16 cellular contexts compared by ENCODE assay signal in the genomic region with DNA sequence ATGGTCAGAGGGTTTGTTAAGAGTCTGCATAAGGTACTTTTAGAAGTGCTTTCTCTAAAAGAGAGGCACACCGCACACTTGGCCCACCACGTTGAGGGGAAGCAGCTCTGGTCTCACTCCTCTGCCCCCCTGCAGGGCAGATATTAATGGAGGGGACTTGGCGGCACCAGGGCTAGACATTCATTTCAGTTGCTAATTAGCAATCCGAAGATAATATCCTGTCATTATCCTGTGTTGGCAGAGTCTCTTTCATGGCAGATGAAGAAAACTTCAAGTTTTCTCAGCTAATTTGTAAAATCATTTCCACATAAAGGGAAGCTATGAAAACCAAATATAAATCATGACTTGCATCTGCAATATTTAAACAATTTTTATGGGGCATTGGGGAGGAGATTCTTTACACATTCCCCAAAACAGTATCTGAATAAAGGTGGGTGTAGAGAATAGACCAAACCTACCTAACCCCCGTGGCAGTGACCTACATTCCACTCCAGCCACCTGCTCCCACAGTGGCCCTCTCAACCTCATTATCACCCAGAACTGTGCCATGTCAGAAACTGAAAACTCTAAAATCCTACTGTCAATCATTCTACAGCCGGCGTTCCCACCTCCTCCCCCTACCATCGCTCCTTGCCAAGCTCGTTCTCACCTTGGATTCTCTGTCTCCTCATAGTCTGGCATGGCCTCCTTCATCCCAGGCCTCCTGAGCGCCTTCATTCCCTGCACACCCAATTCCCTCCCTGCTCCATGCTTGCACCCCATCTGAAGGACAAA. TPM values are rescaled to one million over a fixed set of nuclear protein-coding genes. Genes with fewer than 3 reads are reported as not detected.
A peak's percentile ranks its signal among the peaks of the same experiment; 100 is the strongest.
DNase-seq lines count a peak whose midpoint lies in the region; ATAC-seq, FAIRE-seq and TF ChIP-seq lines count a peak whose summit lies in the region.
"Had no signal": no experiment of that assay in that cellular context is flagged by ENCODE, and none has a peak within 500 bp of the region (broad histone marks: within the 10 kb centered on the region; RNA-seq: fewer than 3 reads in every experiment).

No MANE protein-coding gene starts in this region.

- TF ChIP-seq EP300 in H1 (IDR thresholded peaks at IDR 0.05; ENCODE audit: borderline replicate concordance in 1 of 2, low read depth in 2 of 2, low read length in 2 of 2) (no peak), stomach (IDR thresholded peaks at IDR 0.05) (no peak), ovary (IDR thresholded peaks at IDR 0.05) (no peak)

- H2BK15ac ChIP-seq in H1 (ENCODE audit: low read length), result no peak overlapping the region

- ATAC-seq in GM23338 (no peak), T-helper 17 cell (no peak)
- ATAC-seq: HCT116 had no signal

- intact Hi-C loops in stomach (cut with DNase I; ENCODE audit: low total_unique reads), result no loop called here
- intact Hi-C loops in ovary (cut with DNase I), result no loop called here

- no peak overlapping the region for H2AFZ ChIP-seq in GM23338
- no peak overlapping the region for H2AFZ ChIP-seq in H1 (ENCODE audit: low read length)

- no peaks in the 10 kb centered on the region for H3K79me1 ChIP-seq in H1 (ENCODE audit: low read depth, low read length)

- no peak overlapping the region for H2BK12ac ChIP-seq in H1 (ENCODE audit: low read depth, low read length)

- H2AK5ac ChIP-seq in H1 (ENCODE audit: low read depth, low read length), result no peak overlapping the region

- H3K4me2 ChIP-seq in GM23338 (no peak overlapping the region), H1 (ENCODE audit: insufficient read depth in 1 of 2, low read depth in 2 of 2, low read length in 2 of 2) (no peak overlapping the region)

- no peak overlapping the region for H4K91ac ChIP-seq in H1 (replicated peaks; ENCODE audit: insufficient read length, low read length)

- H4K5ac ChIP-seq in H1 (ENCODE audit: insufficient read length, low read depth, low read length), result no peak overlapping the region

- H3K27me3 Mint-ChIP-seq in GM23338 (ENCODE audit: insufficient read depth, low read depth, poor library complexity) (peaks cover 8% of the 10 kb centered on the region), T-helper 17 cell (no peaks in the 10 kb centered on the region)

- H3K4me3 Mint-ChIP-seq in GM23338, result no peak overlapping the region
- no peak overlapping the region for H3K4me3 Mint-ChIP-seq in T-helper 17 cell
- H3K4me3 Mint-ChIP-seq: CD4-positive, alpha-beta memory T cell had no signal

- H3K4me1 ChIP-seq in GM23338 (ENCODE audit: insufficient read depth) (0 out of 2 replicates have a peak, but pooled peaks cover 5% of the 10 kb centered on the region), H1 (replicated peaks in 1 of 4; ENCODE audit: control insufficient read depth in 3 of 4, insufficient read depth in 4 of 4, low read length in 3 of 4) (no peaks in the 10 kb centered on the region), stomach (peaks cover 0 to 4% (median 0%) of the 10 kb centered on the region in 4 donors), ovary (ENCODE audit: insufficient read depth) (no peaks in the 10 kb centered on the region)

- TF ChIP-seq CTCF in GM23338 (conservative IDR thresholded peaks at IDR 0.05; ENCODE audit: low read depth in 2 of 2), result no peak
- TF ChIP-seq CTCF in VCaP (conservative IDR thresholded peaks at IDR 0.05), result no peak
- no peak for TF ChIP-seq CTCF in H1 (IDR thresholded peaks at IDR 0.05; ENCODE audit: control extremely low read depth in 1 of 3, insufficient read depth in 1 of 3, low read depth in 1 of 3, low read length in 3 of 3)
- TF ChIP-seq CTCF in stomach (IDR thresholded peaks at IDR 0.05), result no peak
- no peak for TF ChIP-seq CTCF in ovary (IDR thresholded peaks at IDR 0.05)

- 0 out of 2 replicates have a peak, but pooled peaks cover 2% of the 10 kb centered on the region for H3K9me2 ChIP-seq in GM23338 (ENCODE audit: insufficient read depth)

- no peaks in the 10 kb centered on the region for H3K9me3 Mint-ChIP-seq in GM23338

- no peaks in the 10 kb centered on the region for H3F3A ChIP-seq in GM23338 (replicated peaks; ENCODE audit: low read depth)

- no peak overlapping the region for H2BK20ac ChIP-seq in H1 (ENCODE audit: low read length)

- no peak for FAIRE-seq in H1 (lab: Jason Lieb, UNC)
- FAIRE-seq: A204.1, G401.6, GM12891, H54 had no signal

- POLR2A ChIA-PET in H1 (lab: Charles Lee; ENCODE audit: partially characterized antibody), result no interaction called here

- DNase-seq in GM23338 (ENCODE audit: low spot score) (no peak), H1 (ENCODE audit: low read depth in 1 of 2, low spot score in 2 of 2) (peak in 1 of 2 experiments; percentile 19), stomach (no peak), T-helper 17 cell (no peak), ovary (no peak), NCI-H2081 treated with DMSO at 0.1 percent for 48 hours (lab: John Stamatoyannopoulos, UW) (no peak)
- DNase-seq: BE2C; CD4-positive, alpha-beta memory T cell; DMS79 had no signal

- H3K14ac ChIP-seq in H1 (ENCODE audit: insufficient read length), result no peak overlapping the region

- H2BK120ac ChIP-seq in H1 (replicated peaks; ENCODE audit: low read depth, low read length), result no peak overlapping the region

- H3K36me3 ChIP-seq in GM23338 (ENCODE audit: insufficient read depth), result no peaks in the 10 kb centered on the region
- no peaks in the 10 kb centered on the region for H3K36me3 ChIP-seq in H1 (ENCODE audit: control insufficient read depth in 2 of 4, insufficient read depth in 4 of 4, low read length in 3 of 4)
- H3K36me3 ChIP-seq in stomach, result no peaks in the 10 kb centered on the region
- no peaks in the 10 kb centered on the region for H3K36me3 ChIP-seq in ovary
- H3K36me3 ChIP-seq: BE2C had no signal

- H3K4me3 ChIP-seq in GM23338 (no peak overlapping the region), H1 (ENCODE audit: extremely low read depth in 1 of 4, insufficient read depth in 2 of 4, low read depth in 3 of 4, low read length in 4 of 4) (no peak overlapping the region), stomach (no peak overlapping the region), ovary (no peak overlapping the region)

- H3K27me3 ChIP-seq in GM23338 (ENCODE audit: insufficient read depth) (no peaks in the 10 kb centered on the region), H1 (replicated peaks in 1 of 4; ENCODE audit: control insufficient read depth in 3 of 4, extremely low read depth in 1 of 4, insufficient read depth in 3 of 4, low read length in 3 of 4) (no peaks in the 10 kb centered on the region; a peak in 1 of 7 replicates), stomach (no peaks in the 10 kb centered on the region), ovary (no peaks in the 10 kb centered on the region)
- H3K27me3 ChIP-seq: BE2C had no signal

- 0 out of 2 replicates have a peak overlapping the region, but pooled peaks have one; percentile 17 for H2BK5ac ChIP-seq in H1 (ENCODE audit: low read depth, low read length)

- H3K4me1 Mint-ChIP-seq in GM23338 (no peaks in the 10 kb centered on the region), T-helper 17 cell (no peaks in the 10 kb centered on the region)
- H3K4me1 Mint-ChIP-seq: CD4-positive, alpha-beta memory T cell had no signal

- WGBS in H1 (ENCODE audit: extremely low coverage in 1 of 2, insufficient coverage in 1 of 2, insufficient read length in 1 of 2, insufficient replicate concordance in 2 of 2, low coverage in 1 of 2, low lambda C conversion rate in 2 of 2, missing lambda C conversion rate in 1 of 2), 2 experiments, result 84% methylated on average over 10 of the region's 10 CpGs; no CpG with 5 or more reads in 1 of the 2 experiments
- 82 to 88% (median 85%) methylated on average over 10 of the region's 10 CpGs for WGBS in stomach, 5 donors
- WGBS in ovary, 3 donors, result 84 to 91% (median 86%) methylated on average over 10 of the region's 10 CpGs

- H3K27ac Mint-ChIP-seq in GM23338 (peak overlapping the region; percentile 62; the same call in 1 of the 2 replicates), T-helper 17 cell (no peak overlapping the region)
- H3K27ac Mint-ChIP-seq: CD4-positive, alpha-beta memory T cell had no signal

- H3K56ac ChIP-seq in H1 (replicated peaks; ENCODE audit: insufficient read length, low read depth, low read length), result no peak overlapping the region

- H3K27ac ChIP-seq in GM23338 (ENCODE audit: low read depth), result no peak overlapping the region
- H3K27ac ChIP-seq in VCaP, result peak overlapping the region; percentile 67; the same call in 1 of the 2 replicates
- H3K27ac ChIP-seq in H1 (ENCODE audit: low read depth, low read length), result no peak overlapping the region; the same call in 1 of the 2 replicates
- H3K27ac ChIP-seq in stomach, result no peak overlapping the region
- H3K27ac ChIP-seq in ovary, result no peak overlapping the region
- H3K27ac ChIP-seq: C4-2B had no signal

- H4K8ac ChIP-seq in H1 (ENCODE audit: extremely low read depth, insufficient read depth, low read length), result no peak overlapping the region

- H3K23me2 ChIP-seq in H1 (ENCODE audit: low read depth, low read length), result no peaks in the 10 kb centered on the region

- H4K20me1 ChIP-seq in GM23338 (replicated peaks; ENCODE audit: insufficient read depth) (no peaks in the 10 kb centered on the region), H1 (replicated peaks in 1 of 2; ENCODE audit: control insufficient read depth in 1 of 2, insufficient read depth in 2 of 2, low read length in 2 of 2) (no peaks in the 10 kb centered on the region)

- no peak overlapping the region for H3K18ac ChIP-seq in H1 (ENCODE audit: extremely low read depth, low read length)

- H3K4ac ChIP-seq in H1 (replicated peaks; ENCODE audit: insufficient read length, low read depth, low read length), result no peak overlapping the region

- H3K36me3 Mint-ChIP-seq in GM23338 (ENCODE audit: low read depth) (no peaks in the 10 kb centered on the region), T-helper 17 cell (ENCODE audit: low read depth) (no peaks in the 10 kb centered on the region)
- H3K36me3 Mint-ChIP-seq: CD4-positive, alpha-beta memory T cell had no signal

- H3K79me2 ChIP-seq in GM23338 (replicated peaks; ENCODE audit: insufficient read depth) (no peaks in the 10 kb centered on the region), H1 (ENCODE audit: control insufficient read depth in 1 of 2, insufficient read depth in 2 of 2, low read length in 2 of 2) (no peaks in the 10 kb centered on the region)

- TF ChIP-seq RAD21 in H1 (IDR thresholded peaks at IDR 0.05 in 1 of 2, conservative IDR thresholded peaks at IDR 0.05 in 1 of 2; ENCODE audit: low read depth in 2 of 2, low read length in 2 of 2), result no peak

- TF ChIP-seq POLR2A in H1 (IDR thresholded peaks at IDR 0.05; ENCODE audit: control extremely low read depth in 1 of 2, low read depth in 2 of 2, low read length in 2 of 2) (no peak), stomach (IDR thresholded peaks at IDR 0.05) (no peak), ovary (IDR thresholded peaks at IDR 0.05) (no peak)

- CTCF ChIA-PET in H1 (lab: Charles Lee; ENCODE audit: partially characterized antibody), result interaction anchor here (0.9 to 1.7 kb wide), 4 partner anchors 17 to 190 kb away, joined by 3 to 6 read pairs (median 4); a partner anchor contains a TSS

- H3K9me3 ChIP-seq in H1 (ENCODE audit: insufficient read depth in 2 of 2, low read depth in 1 of 2, low read length in 1 of 2), result no peaks in the 10 kb centered on the region
- no peaks in the 10 kb centered on the region for H3K9me3 ChIP-seq in stomach
- H3K9me3 ChIP-seq in T-helper 17 cell (ENCODE audit: control insufficient read depth, low read length, poor library complexity, severe bottlenecking), result no peaks in the 10 kb centered on the region
- no peaks in the 10 kb centered on the region for H3K9me3 ChIP-seq in ovary
- H3K9me3 ChIP-seq: BE2C had no signal

- no peak overlapping the region for H3K23ac ChIP-seq in H1 (ENCODE audit: insufficient read length)

- H3K9ac ChIP-seq in H1 (replicated peaks in 1 of 4; ENCODE audit: extremely low read depth in 1 of 4, low read depth in 3 of 4, low read length in 3 of 4), result no peak overlapping the region

RNA-seq across cellular contexts. Expression of a gene that starts 54.1 kb away (rescaled TPM):
- 21.8 and 28.0 TPM in 2 replicates for total RNA-seq in GM23338 (2014; rRNA removed; shearing (Covaris generic))
- polyA plus RNA-seq in GM23338 (2016; fragmentation: Nextera tagmentation; extraction: Ambion mirVana) (19.0 and 21.2 TPM in 2 replicates), H1 (2011; rRNA removed) (2.0 and 2.2 TPM in 2 replicates), stomach (10 to 100 TPM in 2 of 3 donors, 1 to 10 TPM in 1; 6.3 to 32.4 (median 19.2) TPM), ovary (10 to 100 TPM; 11.1 to 14.9 TPM)
- total RNA-seq in H1 (2021; fragmentation: NEBNext Ultra II Directional; extraction: Animal tissue kit (Norgen Biotek cat#: 25700)), result 12.2 and 13.4 TPM in 2 replicates
- polyA plus RNA-seq in H1 (2011; cell fraction: cytosol; rRNA removed), result 4.4 TPM
- polyA plus RNA-seq in H1 (2011; cell fraction: nucleus; rRNA removed), result 1.7 TPM
- 5.0 to 13.6 TPM (median 5.5 TPM) in 4 replicates for polyA plus RNA-seq in H1 (2012, experiment 1 of 2)
- polyA plus RNA-seq in H1 (2012, experiment 2 of 2), result 1.9 TPM
- polyA plus RNA-seq in H1 (2013, experiment 1 of 2), result 6.3 TPM
- polyA plus RNA-seq in H1 (2013, experiment 2 of 2), result 6.4 TPM
- 2.3 and 2.6 TPM in 2 replicates for polyA minus RNA-seq in H1 (2011; rRNA and poly(A)+ RNA removed)
- 3.7 TPM for polyA minus RNA-seq in H1 (2011; cell fraction: cytosol; rRNA and poly(A)+ RNA removed)
- polyA minus RNA-seq in H1 (2011; cell fraction: nucleus; rRNA and poly(A)+ RNA removed), result 3.8 TPM
- total RNA-seq in stomach (10 to 100 TPM; 18.5 to 33.0 (median 30.8) TPM), T-helper 17 cell (100 to 1,000 TPM; 107 to 124 TPM), ovary (10 to 100 TPM in 6 of 7 donors, 1 to 10 TPM in 1; 9.9 to 19.9 (median 12.7) TPM)
